Comparison of ENCODE assay signal across 13 cellular contexts in the genomic region with DNA sequence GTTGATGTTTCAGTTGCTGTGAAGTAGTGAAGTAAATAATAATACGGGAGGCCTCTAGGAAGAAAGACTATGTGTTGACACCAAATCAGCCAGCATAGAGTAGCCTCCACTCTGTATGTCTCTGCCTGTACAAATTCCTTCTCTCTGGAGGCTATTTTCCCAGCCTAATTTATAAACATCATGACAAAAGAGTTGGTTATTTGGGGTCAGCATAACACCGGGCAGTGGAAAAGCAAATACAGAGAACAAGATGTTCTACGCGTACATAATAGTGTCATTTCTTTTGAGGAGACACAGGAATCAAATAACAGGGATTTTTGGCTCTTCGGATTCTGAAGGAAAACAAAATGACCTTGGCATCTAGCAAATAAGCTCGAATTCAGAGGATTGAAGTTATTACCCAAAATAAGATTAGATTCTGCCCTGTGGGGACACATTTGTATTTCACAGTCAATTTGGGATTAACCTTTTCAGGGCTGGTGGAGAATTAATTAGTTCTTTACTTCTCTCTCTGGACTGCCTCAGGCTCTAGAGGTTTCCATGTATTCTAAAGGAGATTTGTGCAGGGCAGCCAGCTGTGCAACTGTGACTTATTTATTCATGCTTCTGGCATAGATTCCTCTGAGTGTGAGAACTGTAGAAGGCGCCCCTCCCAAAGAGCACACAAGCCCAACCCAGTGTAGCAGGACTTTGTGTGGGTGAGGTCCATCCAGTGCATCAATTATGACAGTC. TPM values are rescaled to one million over a fixed set of nuclear protein-coding genes. Genes with fewer than 3 reads are reported as not detected.
A peak's percentile ranks its signal among the peaks of the same experiment; 100 is the strongest.
DNase-seq lines count a peak whose midpoint lies in the region; ATAC-seq, FAIRE-seq and TF ChIP-seq lines count a peak whose summit lies in the region.
"Had no signal": no experiment of that assay in that cellular context is flagged by ENCODE, and none has a peak within 500 bp of the region (broad histone marks: within the 10 kb centered on the region; RNA-seq: fewer than 3 reads in every experiment).

No MANE protein-coding gene starts in this region.

- no peak overlapping the region for H3K4me3 ChIP-seq in HAP-1
- H3K4me3 ChIP-seq in astrocyte of the spinal cord (ENCODE audit: low read depth, low read length), result no peak overlapping the region
- H3K4me3 ChIP-seq in small intestine (ENCODE audit: low read depth in 1 of 2, low read length in 2 of 2), result no peak overlapping the region
- H3K4me3 ChIP-seq in dorsolateral prefrontal cortex, result no peak overlapping the region
- H3K4me3 ChIP-seq: adrenal gland, BLaER1 had no signal

- no peaks in the 10 kb centered on the region for H3K9me3 ChIP-seq in HAP-1
- no peaks in the 10 kb centered on the region for H3K9me3 ChIP-seq in small intestine (ENCODE audit: control insufficient read depth, low read depth)
- H3K9me3 ChIP-seq: adrenal gland, BLaER1 had no signal

- H3K27me3 ChIP-seq in HAP-1 (ENCODE audit: low read depth) (no peaks in the 10 kb centered on the region), layer of hippocampus (ENCODE audit: control insufficient read depth, insufficient read depth, low read length) (no peaks in the 10 kb centered on the region), small intestine (ENCODE audit: control insufficient read depth in 2 of 2, insufficient read depth in 2 of 2, low read length in 2 of 2) (no peaks in the 10 kb centered on the region), dorsolateral prefrontal cortex (peaks cover 0 to 95% (median 31%) of the 10 kb centered on the region in 45 donors)
- H3K27me3 ChIP-seq: BLaER1 had no signal

- TF ChIP-seq CTCF in astrocyte of the spinal cord (IDR thresholded peaks at IDR 0.05; ENCODE audit: low read depth, low read length) (no peak), dorsolateral prefrontal cortex (IDR thresholded peaks at IDR 0.05 in 54 of 56, conservative IDR thresholded peaks at IDR 0.05 in 2 of 56; ENCODE audit: low read depth in 1 of 56, partially characterized antibody in 56 of 56) (no peak)

- no peak for ATAC-seq in HG02610 (IDR thresholded peaks at IDR 0.05; ENCODE audit: unreplicated experiment)

- H3K4me1 ChIP-seq in HAP-1 (peaks cover 39% of the 10 kb centered on the region), small intestine (ENCODE audit: control insufficient read depth in 2 of 2, insufficient read depth in 1 of 2, low read depth in 1 of 2, low read length in 1 of 2) (no peaks in the 10 kb centered on the region)
- H3K4me1 ChIP-seq: adrenal gland, BLaER1 had no signal

- 35 to 42% (median 41%) methylated on average over 7 of the region's 7 CpGs for WGBS in small intestine, 3 donors

- H3K36me3 ChIP-seq in HAP-1 (replicated peaks) (no peaks in the 10 kb centered on the region; the same call in 1 of the 2 replicates), small intestine (ENCODE audit: control insufficient read depth in 2 of 2, insufficient read depth in 2 of 2, low read length in 2 of 2) (no peaks in the 10 kb centered on the region)
- H3K36me3 ChIP-seq: adrenal gland, BLaER1 had no signal

- peak overlapping the region; percentile 30 for H3K27ac ChIP-seq in layer of hippocampus (ENCODE audit: low read depth, low read length)
- peak overlapping the region in 1 of 2 donors; percentile 58 for H3K27ac ChIP-seq in small intestine (ENCODE audit: low read depth in 1 of 2, low read length in 1 of 2)
- peak overlapping the region in 5 of 59 donors; percentile 6 to 56 (median 38) for H3K27ac ChIP-seq in dorsolateral prefrontal cortex
- H3K27ac ChIP-seq: BLaER1 had no signal

- no peak for FAIRE-seq in small intestine (lab: Jason Lieb, UNC)
- FAIRE-seq: G401.6 had no signal

- intact Hi-C loops in dorsolateral prefrontal cortex (cut with DNase I), result no loop called here

- peak; percentile 85 to 97 for DNase-seq in HAP-1 (ENCODE audit: low spot score in 2 of 2)
- DNase-seq in astrocyte of the spinal cord (ENCODE audit: low read depth, low spot score), result peak; percentile 41
- DNase-seq in small intestine, result peak; percentile 41
- no peak for DNase-seq in dorsolateral prefrontal cortex
- no peak for DNase-seq in superior temporal gyrus (ENCODE audit: extremely low spot score)
- no peak for DNase-seq in NCI-H345 (lab: John Stamatoyannopoulos, UW)
- DNase-seq: adrenal gland, MM.1S, RPMI8226 had no signal

- in situ Hi-C loops in HAP-1 (cut with MboI; ENCODE audit: low sequenced_read_pairs) (no loop called here), astrocyte of the spinal cord (cut with HindIII; ENCODE audit: low sequenced_read_pairs) (no loop called here)

RNA-seq across cellular contexts. Expression of gene SYTL4, which starts 14.1 kb away (rescaled TPM):
- polyA plus RNA-seq in small intestine, result 1 to 10 TPM; 3.8 to 6.2 (median 4.6) TPM
- 10 to 100 TPM in 97 of 120 experiments, 1 to 10 TPM in 23; 2.2 to 61.5 (median 15.9) TPM for total RNA-seq in dorsolateral prefrontal cortex

Comparison
In these comparisons a context has a peak if more than half of its experiments do, and no peak if none do; other contexts are left out.
1. DNase-seq: peak in HAP-1 (2 of 2), astrocyte of the spinal cord (single experiment) and small intestine (single experiment); none in dorsolateral prefrontal cortex (0 of 10), superior temporal gyrus (single experiment) and NCI-H345 (single experiment).